ENCODE assay signal across 12 cellular contexts in genomic region chr7:102836206-102836938, GRCh38.
DNase-seq lines count a peak whose midpoint lies in the region; ATAC-seq and TF ChIP-seq lines count a peak whose summit lies in the region.
"Had no signal": no experiment of that assay in that cellular context is flagged by ENCODE, and none has a peak within 500 bp of the region (broad histone marks: within the 10 kb centered on the region; RNA-seq: fewer than 3 reads in every experiment).

No MANE protein-coding gene starts in this region.

- H3K18ac ChIP-seq in mesenchymal stem cell (ENCODE audit: low read depth in 1 of 2, low read length in 2 of 2) = no peak overlapping the region

- H3K27ac ChIP-seq in ACC112 (ENCODE audit: low read depth, low read length) (peak overlapping the region; percentile 67), brain microvascular endothelial cell (peak overlapping the region; percentile 68), mesenchymal stem cell (ENCODE audit: low read length, poor library complexity, severe bottlenecking) (peak overlapping the region; percentile 93)

- H3K23ac ChIP-seq in mesenchymal stem cell (ENCODE audit: low read length in 2 of 2) = no peak overlapping the region

- ATAC-seq in GM21786 (IDR thresholded peaks at IDR 0.05; ENCODE audit: unreplicated experiment) (no peak), HG03571 (IDR thresholded peaks at IDR 0.05; ENCODE audit: unreplicated experiment) (no peak)

- H2AFZ ChIP-seq in ACC112 (ENCODE audit: low read length, unreplicated experiment) (no peak overlapping the region), mesenchymal stem cell (ENCODE audit: low read depth, low read length) (no peak overlapping the region)

- no peak overlapping the region for H2BK15ac ChIP-seq in mesenchymal stem cell (ENCODE audit: low read depth, poor library complexity, severe bottlenecking)

- in situ Hi-C loops in brain microvascular endothelial cell (cut with HindIII; ENCODE audit: low pct_ligation_motif_present, low sequenced_read_pairs) = no loop called here

- no peaks in the 10 kb centered on the region for H3K79me2 ChIP-seq in ACC112 (ENCODE audit: control insufficient read depth, insufficient read depth, low read length, unreplicated experiment)

- no peaks in the 10 kb centered on the region for H3K36me3 ChIP-seq in ACC112 (ENCODE audit: insufficient read depth, low read length)
- no peaks in the 10 kb centered on the region for H3K36me3 ChIP-seq in brain microvascular endothelial cell (replicated peaks)
- H3K36me3 ChIP-seq in mesenchymal stem cell (ENCODE audit: control insufficient read depth in 1 of 2, insufficient read depth in 2 of 2, low read depth in 1 of 2, low read length in 2 of 2) = no peaks in the 10 kb centered on the region

- no peak for TF ChIP-seq CTCF in brain microvascular endothelial cell (IDR thresholded peaks at IDR 0.05; ENCODE audit: low read depth, low read length, missing control alignments)

- H2BK120ac ChIP-seq in mesenchymal stem cell (ENCODE audit: low read depth, low read length) = no peak overlapping the region

- H3K27me3 ChIP-seq in ACC112 (ENCODE audit: insufficient read depth, low read length) (no peaks in the 10 kb centered on the region), brain microvascular endothelial cell (replicated peaks) (no peaks in the 10 kb centered on the region), mesenchymal stem cell (ENCODE audit: control insufficient read depth in 1 of 2, insufficient read depth in 1 of 2, low read length in 2 of 2) (no peaks in the 10 kb centered on the region)

- WGBS in mesenchymal stem cell = 18% methylated on average over 5 of the region's 6 CpGs

- H3K4me1 ChIP-seq in ACC112 (ENCODE audit: control insufficient read depth, insufficient read depth, low read length, unreplicated experiment) (peaks cover 27% of the 10 kb centered on the region), mesenchymal stem cell (ENCODE audit: control insufficient read depth, insufficient read depth, low read depth, low read length) (peaks cover 9% of the 10 kb centered on the region)

- no peaks in the 10 kb centered on the region for H3K9me3 ChIP-seq in mesenchymal stem cell (ENCODE audit: control insufficient read depth, low read length)

- H2BK5ac ChIP-seq in mesenchymal stem cell (ENCODE audit: low read depth, low read length, poor library complexity, severe bottlenecking) = no peak overlapping the region

- H3K4me2 ChIP-seq in mesenchymal stem cell (ENCODE audit: low read length, poor library complexity, severe bottlenecking) = no peak overlapping the region

- H4K91ac ChIP-seq in mesenchymal stem cell (ENCODE audit: low read length) = no peak overlapping the region

- no peak overlapping the region for H3K4ac ChIP-seq in mesenchymal stem cell (ENCODE audit: low read depth in 1 of 2, low read length in 2 of 2)

- H2BK12ac ChIP-seq in mesenchymal stem cell (ENCODE audit: low read length in 2 of 2) = no peak overlapping the region

- no peak overlapping the region for H4K8ac ChIP-seq in mesenchymal stem cell (ENCODE audit: low read length)

- H3K79me1 ChIP-seq in mesenchymal stem cell (replicated peaks; ENCODE audit: low read length, poor library complexity, severe bottlenecking) = peaks cover 1% of the 10 kb centered on the region

- H3K4me3 ChIP-seq in ACC112 (ENCODE audit: low read depth, low read length) (peak overlapping the region; percentile 8; the same call in 1 of the 2 replicates), brain microvascular endothelial cell (ENCODE audit: low read depth, low read length) (no peak overlapping the region), mesenchymal stem cell (ENCODE audit: insufficient read depth in 1 of 2, low read depth in 1 of 2, low read length in 2 of 2) (no peak overlapping the region)
- H3K4me3 ChIP-seq: skin epidermis had no signal

- no peak overlapping the region for H3K14ac ChIP-seq in mesenchymal stem cell (ENCODE audit: low read length in 2 of 2)

- DNase-seq in HS-5 (ENCODE audit: low read depth) (peak; percentile 77), brain microvascular endothelial cell (peak; percentile 78), mesenchymal stem cell (peak; percentile 89), SHP77 treated with DMSO at 0.1 percent for 48 hours (lab: John Stamatoyannopoulos, UW) (no peak), cortex of kidney (lab: John Stamatoyannopoulos, UW) (no peak)
- DNase-seq: CD4-positive, alpha-beta memory T cell; cerebellar nuclear complex; NCI-H187 had no signal

- H2AK5ac ChIP-seq in mesenchymal stem cell (ENCODE audit: low read length, severe bottlenecking) = no peak overlapping the region

- H3K9ac ChIP-seq in mesenchymal stem cell (ENCODE audit: low read length) = no peak overlapping the region

Comparison
In these comparisons a context has a peak if more than half of its experiments do, and no peak if none do; other contexts are left out.
1. DNase-seq: peak in HS-5 (single experiment), brain microvascular endothelial cell (single experiment) and mesenchymal stem cell (single experiment); none in SHP77 treated with DMSO at 0.1 percent for 48 hours (single experiment) and cortex of kidney (single experiment).
2. Peak in every context shown above with its lines, with median percentiles within 50 percentile points of each other: H3K27ac ChIP-seq.